In the genomic region with DNA sequence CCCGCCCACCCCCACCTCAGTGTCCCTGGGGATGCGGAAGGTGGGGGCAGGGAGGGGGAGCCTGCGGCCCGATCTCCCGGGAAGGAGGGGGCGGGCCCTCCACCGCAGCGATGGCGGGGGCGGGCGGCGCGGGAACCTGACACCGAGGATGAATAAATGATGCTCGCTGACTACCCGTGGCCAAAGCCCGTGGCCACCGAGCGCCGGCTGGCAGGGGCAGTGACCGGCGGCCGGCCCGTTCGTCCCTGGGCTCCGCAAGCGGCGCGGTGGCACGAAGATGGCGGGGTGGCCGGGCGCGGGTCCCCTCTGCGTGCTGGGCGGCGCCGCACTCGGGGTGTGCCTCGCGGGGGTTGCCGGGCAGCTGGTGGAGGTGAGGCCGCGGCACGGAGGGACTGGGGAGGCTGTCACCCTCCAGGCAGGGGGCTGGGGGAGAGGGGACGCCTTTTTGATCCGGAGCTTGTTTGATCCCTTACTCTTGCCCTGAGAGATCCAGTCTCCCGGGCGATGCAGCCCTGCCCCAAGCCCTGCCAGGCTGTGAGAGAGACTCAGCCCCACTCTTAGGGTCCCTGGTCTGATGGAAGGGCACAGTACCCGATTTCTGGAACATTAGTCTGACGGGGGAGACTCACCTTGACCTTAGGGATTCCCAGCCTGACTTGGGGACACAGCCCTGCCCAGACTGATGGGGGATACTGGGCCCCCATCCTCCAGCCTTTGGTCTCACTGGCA, we compare ENCODE assay signal across 10 cellular contexts. TPM values are rescaled to one million over a fixed set of nuclear protein-coding genes. Genes with fewer than 3 reads are reported as not detected.
A peak's percentile ranks its signal among the peaks of the same experiment; 100 is the strongest.
DNase-seq lines count a peak whose midpoint lies in the region; ATAC-seq and TF ChIP-seq lines count a peak whose summit lies in the region.
"Had no signal": no experiment of that assay in that cellular context is flagged by ENCODE, and none has a peak within 500 bp of the region (broad histone marks: within the 10 kb centered on the region; RNA-seq: fewer than 3 reads in every experiment).

A gene with protein sequence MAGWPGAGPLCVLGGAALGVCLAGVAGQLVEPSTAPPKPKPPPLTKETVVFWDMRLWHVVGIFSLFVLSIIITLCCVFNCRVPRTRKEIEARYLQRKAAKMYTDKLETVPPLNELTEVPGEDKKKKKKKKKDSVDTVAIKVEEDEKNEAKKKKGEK (plus strand): TSS at position 182 of the 729 bp plus-strand sequence. CDS start 96 bp downstream, at position 278.

- H3K4me3 ChIP-seq in BLaER1 treated with 17β-estradiol and CSF1 and Interleukin-3, amounts not matched to agents 10 nM and 100 nM = peak within 1 kb of the TSS in 1 of 10 experiments; percentile 21; a peak in 1 of 20 replicates
- H3K4me3 ChIP-seq in HFF-Myc (replicated peaks; ENCODE audit: low read depth, low read length) = 0 out of 2 replicates have a peak within 1 kb of the TSS, but pooled peaks have one; percentile 0
- H3K4me3 ChIP-seq in esophagus muscularis mucosa = peak within 1 kb of the TSS; percentile 53 to 57 (median 56)
- no peak within 1 kb of the TSS for H3K4me3 ChIP-seq in neuron (ENCODE audit: low read length)

- ATAC-seq in HG03469 (IDR thresholded peaks at IDR 0.05; ENCODE audit: unreplicated experiment) (no peak), GM19395 (IDR thresholded peaks at IDR 0.05; ENCODE audit: unreplicated experiment) (no peak)
- ATAC-seq: natural killer cell treated with Interleukin-12 subunit alpha and Interleukin-12 subunit beta and Interleukin-15 and Interleukin-18, amount 100 ng/mL, for 72 hours had no signal

- peaks cover 29 to 53% (median 48%) of the 10 kb centered on the region in 10 experiments for H3K4me1 ChIP-seq in BLaER1 treated with 17β-estradiol and CSF1 and Interleukin-3, amounts not matched to agents 10 nM and 100 nM
- peaks cover 40 to 50% (median 45%) of the 10 kb centered on the region in 4 donors for H3K4me1 ChIP-seq in esophagus muscularis mucosa
- H3K4me1 ChIP-seq in neuron (ENCODE audit: insufficient read depth, low read length) = peaks cover 5% of the 10 kb centered on the region

- 0% methylated on average over 5 of the region's 51 CpGs for WGBS in esophagus muscularis mucosa

- H3K36me3 ChIP-seq in BLaER1 treated with 17β-estradiol and CSF1 and Interleukin-3, amounts not matched to agents 10 nM and 100 nM = no peaks in the 10 kb centered on the region
- H3K36me3 ChIP-seq in esophagus muscularis mucosa (no peaks in the 10 kb centered on the region), neuron (ENCODE audit: insufficient read depth, low read length) (no peaks in the 10 kb centered on the region)

- H4K20me1 ChIP-seq in BLaER1 treated with 17β-estradiol and CSF1 and Interleukin-3, amounts not matched to agents 10 nM and 100 nM = peaks cover 0 to 40% (median 0%) of the 10 kb centered on the region in 11 experiments; a peak in 10 of 22 replicates

- intact Hi-C loops in esophagus muscularis mucosa (cut with DNase I) = no loop called here

- no peak for TF ChIP-seq EP300 in esophagus muscularis mucosa (IDR thresholded peaks at IDR 0.05)

- TF ChIP-seq CTCF in HFF-Myc (IDR thresholded peaks at IDR 0.05; ENCODE audit: low read depth, low read length, missing control alignments) (no peak), esophagus muscularis mucosa (IDR thresholded peaks at IDR 0.05) (no peak)

- no peaks in the 10 kb centered on the region for H3K9me3 ChIP-seq in BLaER1 treated with 17β-estradiol and CSF1 and Interleukin-3, amounts not matched to agents 10 nM and 100 nM (replicated peaks in 1 of 11)
- H3K9me3 ChIP-seq in esophagus muscularis mucosa (no peaks in the 10 kb centered on the region), neuron (ENCODE audit: low read length) (no peaks in the 10 kb centered on the region)

- H3K4me2 ChIP-seq in BLaER1 treated with 17β-estradiol and CSF1 and Interleukin-3, amounts not matched to agents 10 nM and 100 nM = peak within 1 kb of the TSS; percentile 40 to 85 (median 63)

- DNase-seq in HFF-Myc (ENCODE audit: extremely low read depth, low read depth) (no peak), esophagus muscularis mucosa (ENCODE audit: extremely low spot score) (no peak), NCI-H1092 (lab: John Stamatoyannopoulos, UW) (no peak), SHP77 (lab: John Stamatoyannopoulos, UW) (no peak)

- no peak for TF ChIP-seq POLR2A in esophagus muscularis mucosa (IDR thresholded peaks at IDR 0.05; ENCODE audit: low read depth)

- peak within 1 kb of the TSS; percentile 64 for H2AFZ ChIP-seq in neuron (ENCODE audit: low read depth, low read length)

- H3K27ac ChIP-seq in BLaER1 treated with 17β-estradiol and CSF1 and Interleukin-3, amounts not matched to agents 10 nM and 100 nM = no peak within 1 kb of the TSS
- peak within 1 kb of the TSS in 3 of 4 donors; percentile 23 to 58 (median 46) for H3K27ac ChIP-seq in esophagus muscularis mucosa (replicated peaks in 1 of 4)

- peaks cover 24 to 33% (median 27%) of the 10 kb centered on the region in 11 experiments for H3K27me3 ChIP-seq in BLaER1 treated with 17β-estradiol and CSF1 and Interleukin-3, amounts not matched to agents 10 nM and 100 nM
- H3K27me3 ChIP-seq in esophagus muscularis mucosa (peaks cover 0 to 7% (median 0%) of the 10 kb centered on the region in 4 donors), neuron (ENCODE audit: insufficient read depth, low read length) (peaks cover 22% of the 10 kb centered on the region)

- peak within 1 kb of the TSS in 1 of 11 experiments; percentile 31; a peak in 2 of 22 replicates for H3K9ac ChIP-seq in BLaER1 treated with 17β-estradiol and CSF1 and Interleukin-3, amounts not matched to agents 10 nM and 100 nM

RNA-seq across cellular contexts. Expression of the gene that starts here (rescaled TPM):
- 1 to 10 TPM in 1 of 4 donors, under 1 TPM in 2, not detected in 1; 0.33 to 1.2 (median 0.69) TPM for total RNA-seq in esophagus muscularis mucosa
- total RNA-seq: epithelial cell of proximal tubule; natural killer cell treated with Interleukin-12 subunit alpha and Interleukin-12 subunit beta and Interleukin-15 and Interleukin-18, amount 100 ng/mL, for 72 hours had no signal

Comparison
In these comparisons a context has a peak if more than half of its experiments do, and no peak if none do; other contexts are left out.
1. H3K27ac ChIP-seq: peak in esophagus muscularis mucosa (3 of 4); none in BLaER1 treated with 17β-estradiol and CSF1 and Interleukin-3, amounts not matched to agents 10 nM and 100 nM (0 of 11).